ENCODE assay signal across 21 cellular contexts in the genomic region with DNA sequence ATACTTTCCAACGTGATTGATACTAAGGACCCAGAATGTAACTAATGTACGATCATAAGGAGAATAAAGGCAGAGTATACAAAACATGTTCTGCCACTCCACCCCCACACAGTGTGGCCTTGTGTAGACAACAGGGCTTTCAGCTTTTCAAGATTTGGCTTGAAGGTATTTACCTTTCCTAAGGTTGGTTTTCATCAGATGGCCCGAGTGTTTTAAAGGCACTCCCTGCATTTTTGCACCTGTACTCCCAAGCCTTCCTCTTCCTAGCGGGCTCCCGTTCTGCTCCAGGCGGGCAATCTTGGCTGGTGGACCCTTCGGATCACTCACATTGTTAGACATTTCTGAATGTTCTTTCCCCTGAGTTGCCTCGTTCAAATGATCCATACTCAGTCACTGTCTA. TPM values are rescaled to one million over a fixed set of nuclear protein-coding genes. Genes with fewer than 3 reads are reported as not detected.
DNase-seq lines count a peak whose midpoint lies in the region; ATAC-seq and TF ChIP-seq lines count a peak whose summit lies in the region.
"Had no signal": no experiment of that assay in that cellular context is flagged by ENCODE, and none has a peak within 500 bp of the region (broad histone marks: within the 10 kb centered on the region; RNA-seq: fewer than 3 reads in every experiment).

No MANE protein-coding gene starts in this region.

- H3K9me3 ChIP-seq in A673 (ENCODE audit: low read depth, low read length, poor library complexity, severe bottlenecking) (no peaks in the 10 kb centered on the region), PC-3 (ENCODE audit: low read length) (no peaks in the 10 kb centered on the region)
- H3K9me3 ChIP-seq: adrenal gland, HAP-1, left lung, MG63 had no signal

- POLR2A ChIA-PET in activated CD4-positive, alpha-beta memory T cell treated with anti-CD3 and anti-CD28 coated beads for 36 hours (lab: Charles Lee) = interaction anchor here (0.9 to 2.1 kb wide), 4 partner anchors 10 to 18 kb away, joined by 3 to 8 read pairs (median 5); no protein-coding TSS in a partner anchor
- POLR2A ChIA-PET in A673 (lab: Charles Lee; ENCODE audit: low non-redundant PET) = no interaction called here
- POLR2A ChIA-PET in PC-3 (lab: Charles Lee; ENCODE audit: unreplicated experiment) = no interaction called here

- no peaks in the 10 kb centered on the region for H3K27me3 Mint-ChIP-seq in activated naive CD4-positive, alpha-beta T cell treated with anti-CD3 and anti-CD28 coated beads, Interleukin-2, amount 10 ng/mL, durations not matched to agents 7 days and 5 days
- H3K27me3 Mint-ChIP-seq in activated CD4-positive, alpha-beta memory T cell treated with anti-CD3 and anti-CD28 coated beads for 36 hours = no peaks in the 10 kb centered on the region
- peaks cover 4 to 12% (median 9%) of the 10 kb centered on the region in 3 donors for H3K27me3 Mint-ChIP-seq in immature natural killer cell (ENCODE audit: low read depth in 3 of 3)
- no peaks in the 10 kb centered on the region for H3K27me3 Mint-ChIP-seq in type B pancreatic cell

- H3K27ac Mint-ChIP-seq in activated naive CD4-positive, alpha-beta T cell treated with anti-CD3 and anti-CD28 coated beads, Interleukin-2, amount 10 ng/mL, durations not matched to agents 7 days and 5 days = peak overlapping the region; percentile 92
- peak overlapping the region; percentile 79 for H3K27ac Mint-ChIP-seq in activated CD4-positive, alpha-beta memory T cell treated with anti-CD3 and anti-CD28 coated beads for 36 hours
- peak overlapping the region in 5 of 6 donors; percentile 53 to 84 (median 66) for H3K27ac Mint-ChIP-seq in immature natural killer cell
- peak overlapping the region; percentile 78 for H3K27ac Mint-ChIP-seq in type B pancreatic cell

- peaks cover 74% of the 10 kb centered on the region for H3K36me3 Mint-ChIP-seq in activated naive CD4-positive, alpha-beta T cell treated with anti-CD3 and anti-CD28 coated beads, Interleukin-2, amount 10 ng/mL, durations not matched to agents 7 days and 5 days
- peaks cover 91% of the 10 kb centered on the region for H3K36me3 Mint-ChIP-seq in activated CD4-positive, alpha-beta memory T cell treated with anti-CD3 and anti-CD28 coated beads for 36 hours
- peaks cover 0 to 29% (median 8%) of the 10 kb centered on the region in 3 donors for H3K36me3 Mint-ChIP-seq in immature natural killer cell
- H3K36me3 Mint-ChIP-seq in type B pancreatic cell = peaks cover 28% of the 10 kb centered on the region

- no peak overlapping the region for H3K4me3 ChIP-seq in A673 (ENCODE audit: low read depth, low read length, poor library complexity, severe bottlenecking)
- no peak overlapping the region for H3K4me3 ChIP-seq in PC-3 (ENCODE audit: low read length)
- H3K4me3 ChIP-seq: adrenal gland, cardiac muscle cell, HAP-1, left lung, MG63 had no signal

- intact Hi-C loops in activated CD4-positive, alpha-beta memory T cell treated with anti-CD3 and anti-CD28 coated beads for 36 hours (cut with micrococcal nuclease) = loop anchor here (10.0 kb wide), 1 partner anchor 564 kb away; no protein-coding TSS in a partner anchor
- intact Hi-C loops in A673 (cut with micrococcal nuclease; ENCODE audit: unreplicated experiment) (no loop called here), PC-3 (cut with micrococcal nuclease) (loop anchor here (5.0 kb wide), 1 partner anchor 183 kb away; no protein-coding TSS in a partner anchor)

- CTCF ChIA-PET in activated naive CD4-positive, alpha-beta T cell treated with anti-CD3 and anti-CD28 coated beads, Interleukin-2, amount 10 ng/mL, durations not matched to agents 7 days and 5 days (lab: Charles Lee) = interaction anchor here (0.7 to 1.8 kb wide), 4 partner anchors 10 to 315 kb away, joined by 3 to 9 read pairs (median 4); no protein-coding TSS in a partner anchor
- CTCF ChIA-PET in activated CD4-positive, alpha-beta memory T cell treated with anti-CD3 and anti-CD28 coated beads for 36 hours (lab: Charles Lee) = interaction anchor here (0.7 to 1.3 kb wide), 2 partner anchors 18 to 337 kb away, joined by 4 to 5 read pairs; no protein-coding TSS in a partner anchor
- CTCF ChIA-PET in A673 (lab: Charles Lee) = no interaction called here
- CTCF ChIA-PET in PC-3 (lab: Charles Lee) = no interaction called here

- H3K27me3 ChIP-seq in A673 (replicated peaks; ENCODE audit: insufficient read depth, low read depth, low read length, poor library complexity) (no peaks in the 10 kb centered on the region), PC-3 (ENCODE audit: low read length) (no peaks in the 10 kb centered on the region)
- H3K27me3 ChIP-seq: adrenal gland, cardiac muscle cell, left lung had no signal

- no peak overlapping the region for H3K4me2 ChIP-seq in PC-3 (ENCODE audit: low read length)

- H4K20me1 ChIP-seq in PC-3 (ENCODE audit: low read length) = no peaks in the 10 kb centered on the region

- ATAC-seq in GM21360 (IDR thresholded peaks at IDR 0.05; ENCODE audit: unreplicated experiment) (no peak), PC-3 (no peak)
- ATAC-seq: left lung, right cardiac atrium had no signal

- no peak overlapping the region for H2AFZ ChIP-seq in PC-3 (ENCODE audit: low read length)

- H3K36me3 ChIP-seq in A673 (ENCODE audit: insufficient read depth, low read length, poor library complexity, severe bottlenecking) = no peaks in the 10 kb centered on the region
- H3K36me3 ChIP-seq in PC-3 (ENCODE audit: low read depth, low read length) = no peaks in the 10 kb centered on the region
- H3K36me3 ChIP-seq: adrenal gland, MG63, WERI-Rb-1 had no signal

- peaks cover 4% of the 10 kb centered on the region for H3K4me1 ChIP-seq in A673 (ENCODE audit: insufficient read depth, low read length, poor library complexity, severe bottlenecking)
- peaks cover 19% of the 10 kb centered on the region for H3K4me1 ChIP-seq in PC-3 (ENCODE audit: insufficient read depth, low read length)

- no peaks in the 10 kb centered on the region for H3F3A ChIP-seq in PC-3 (ENCODE audit: low read length, unreplicated experiment)

- TF ChIP-seq CTCF in type B pancreatic cell (conservative IDR thresholded peaks at IDR 0.05) = no peak
- TF ChIP-seq CTCF in A673 (conservative IDR thresholded peaks at IDR 0.05; ENCODE audit: low read depth, low read length) = no peak
- no peak for TF ChIP-seq CTCF in PC-3 (conservative IDR thresholded peaks at IDR 0.05; ENCODE audit: low read depth, low read length)

- no peaks in the 10 kb centered on the region for H3K9me3 Mint-ChIP-seq in activated naive CD4-positive, alpha-beta T cell treated with anti-CD3 and anti-CD28 coated beads, Interleukin-2, amount 10 ng/mL, durations not matched to agents 7 days and 5 days
- no peaks in the 10 kb centered on the region for H3K9me3 Mint-ChIP-seq in activated CD4-positive, alpha-beta memory T cell treated with anti-CD3 and anti-CD28 coated beads for 36 hours
- H3K9me3 Mint-ChIP-seq in immature natural killer cell = no peaks in the 10 kb centered on the region
- H3K9me3 Mint-ChIP-seq in type B pancreatic cell = no peaks in the 10 kb centered on the region

- BruUV-seq in A673 (replicated peaks; lab: Mats Ljungman, UMichigan) (no TSS peak), PC-3 (replicated peaks; lab: Mats Ljungman, UMichigan) (no TSS peak)

- H3K9me2 ChIP-seq in PC-3 (replicated peaks; ENCODE audit: low read length) = no peaks in the 10 kb centered on the region

- DNase-seq in activated naive CD4-positive, alpha-beta T cell treated with anti-CD3 and anti-CD28 coated beads, Interleukin-2, amount 10 ng/mL, durations not matched to agents 7 days and 5 days = no peak
- no peak for DNase-seq in activated naive CD4-positive, alpha-beta T cell treated with Interleukin-2 at 50 U/mL for 16 hours
- DNase-seq in activated CD4-positive, alpha-beta memory T cell treated with anti-CD3 and anti-CD28 coated beads for 36 hours = no peak
- DNase-seq in immature natural killer cell (no peak), type B pancreatic cell (ENCODE audit: extremely low spot score, unreplicated experiment) (no peak), A673 (ENCODE audit: low spot score) (no peak), PC-3 (no peak)
- DNase-seq: adrenal gland; Calu3; IMR-90; left lung; MG63; NCI-H1694 treated with DMSO at 0.1 percent for 48 hours; nucleus accumbens; right cardiac atrium; stimulated activated naive CD4-positive, alpha-beta T cell; WERI-Rb-1 had no signal

- H3K4me1 Mint-ChIP-seq in activated naive CD4-positive, alpha-beta T cell treated with anti-CD3 and anti-CD28 coated beads, Interleukin-2, amount 10 ng/mL, durations not matched to agents 7 days and 5 days = peaks cover 66% of the 10 kb centered on the region
- peaks cover 82% of the 10 kb centered on the region for H3K4me1 Mint-ChIP-seq in activated CD4-positive, alpha-beta memory T cell treated with anti-CD3 and anti-CD28 coated beads for 36 hours (ENCODE audit: low read depth)
- H3K4me1 Mint-ChIP-seq in immature natural killer cell (peaks cover 55 to 81% of the 10 kb centered on the region in 2 donors), type B pancreatic cell (ENCODE audit: unreplicated experiment) (peaks cover 22% of the 10 kb centered on the region)

- H3K27ac ChIP-seq in A673 (ENCODE audit: low read depth, low read length, poor library complexity, severe bottlenecking) (no peak overlapping the region), PC-3 (ENCODE audit: low read length) (no peak overlapping the region)
- H3K27ac ChIP-seq: adrenal gland, cardiac muscle cell, left lung, WERI-Rb-1 had no signal

- peak overlapping the region; percentile 75 for H3K4me3 Mint-ChIP-seq in activated naive CD4-positive, alpha-beta T cell treated with anti-CD3 and anti-CD28 coated beads, Interleukin-2, amount 10 ng/mL, durations not matched to agents 7 days and 5 days
- peak overlapping the region; percentile 60 for H3K4me3 Mint-ChIP-seq in activated CD4-positive, alpha-beta memory T cell treated with anti-CD3 and anti-CD28 coated beads for 36 hours
- H3K4me3 Mint-ChIP-seq in immature natural killer cell = peak overlapping the region in 2 of 5 donors; percentile 2 to 12
- peak overlapping the region; percentile 65 for H3K4me3 Mint-ChIP-seq in type B pancreatic cell

- H3K79me2 ChIP-seq in PC-3 (ENCODE audit: low read length) = no peaks in the 10 kb centered on the region; the same call in 1 of the 2 replicates

- H3K9ac ChIP-seq in PC-3 (ENCODE audit: low read length) = no peak overlapping the region

RNA-seq across cellular contexts. Expression of a gene that starts 4.6 kb away (rescaled TPM):
- 100 to 1,000 TPM; 546 to 561 TPM for total RNA-seq in activated CD4-positive, alpha-beta memory T cell treated with anti-CD3 and anti-CD28 coated beads for 36 hours
- 10 to 100 TPM; 42.7 to 100.0 (median 76.0) TPM for polyA plus RNA-seq in immature natural killer cell
- total RNA-seq in type B pancreatic cell (ENCODE audit: low replicate concordance) (37.1 and 39.9 TPM in 2 replicates), A673 (2021) (5.2 and 5.9 TPM in 2 replicates), PC-3 (2014; rRNA removed) (15.6 and 28.6 TPM in 2 replicates)
- total RNA-seq: G401 had no signal

Comparison
In these comparisons a context has a peak if more than half of its experiments do, and no peak if none do; other contexts are left out.
1. RNA of a gene that starts 4.6 kb away (total RNA-seq): 546 to 561 TPM in activated CD4-positive, alpha-beta memory T cell treated with anti-CD3 and anti-CD28 coated beads for 36 hours; 37.1 to 39.9 TPM in type B pancreatic cell, 15.6 to 28.6 TPM in PC-3 and 5.2 to 5.9 TPM in A673; every median in the first group is over 10 times any median in the second.
2. CTCF ChIA-PET loops: an anchor here in activated naive CD4-positive, alpha-beta T cell treated with anti-CD3 and anti-CD28 coated beads, Interleukin-2, amount 10 ng/mL, durations not matched to agents 7 days and 5 days (0.7 to 1.8 kb wide) and activated CD4-positive, alpha-beta memory T cell treated with anti-CD3 and anti-CD28 coated beads for 36 hours (0.7 to 1.3 kb wide); none called in A673 and PC-3.
3. Peak in every context shown above with its lines, with median percentiles within 50 percentile points of each other: H3K27ac Mint-ChIP-seq.